1 cellular context compared by ENCODE assay signal in genomic region chr16:234468-235305, GRCh38.
TF ChIP-seq lines count a peak whose summit lies in the region.

A gene with protein sequence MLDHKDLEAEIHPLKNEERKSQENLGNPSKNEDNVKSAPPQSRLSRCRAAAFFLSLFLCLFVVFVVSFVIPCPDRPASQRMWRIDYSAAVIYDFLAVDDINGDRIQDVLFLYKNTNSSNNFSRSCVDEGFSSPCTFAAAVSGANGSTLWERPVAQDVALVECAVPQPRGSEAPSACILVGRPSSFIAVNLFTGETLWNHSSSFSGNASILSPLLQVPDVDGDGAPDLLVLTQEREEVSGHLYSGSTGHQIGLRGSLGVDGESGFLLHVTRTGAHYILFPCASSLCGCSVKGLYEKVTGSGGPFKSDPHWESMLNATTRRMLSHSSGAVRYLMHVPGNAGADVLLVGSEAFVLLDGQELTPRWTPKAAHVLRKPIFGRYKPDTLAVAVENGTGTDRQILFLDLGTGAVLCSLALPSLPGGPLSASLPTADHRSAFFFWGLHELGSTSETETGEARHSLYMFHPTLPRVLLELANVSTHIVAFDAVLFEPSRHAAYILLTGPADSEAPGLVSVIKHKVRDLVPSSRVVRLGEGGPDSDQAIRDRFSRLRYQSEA (plus strand): TSS chr16:234821. CDS start chr16:254414, 19,593 bp downstream.

TF ChIP-seq in WTC11, 78 proteins besides CTCF, POLR2A, EP300 and RAD21 (continued from another document):
- TF ChIP-seq, protein P1, sequence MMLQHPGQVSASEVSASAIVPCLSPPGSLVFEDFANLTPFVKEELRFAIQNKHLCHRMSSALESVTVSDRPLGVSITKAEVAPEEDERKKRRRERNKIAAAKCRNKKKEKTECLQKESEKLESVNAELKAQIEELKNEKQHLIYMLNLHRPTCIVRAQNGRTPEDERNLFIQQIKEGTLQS (CRISPR knock-in tag; conservative IDR thresholded peaks at IDR 0.05), result no peak
- TF ChIP-seq CREM (CRISPR knock-in tag; IDR thresholded peaks at IDR 0.05) (peak; percentile 86; the same call in 1 of the 2 replicates), TP53 (CRISPR knock-in tag; IDR thresholded peaks at IDR 0.05) (peak; percentile 16; the same call in 1 of the 2 replicates), FOXP1 (CRISPR knock-in tag; IDR thresholded peaks at IDR 0.05; ENCODE audit: borderline replicate concordance) (peak; percentile 54; the same call in 1 of the 2 replicates), USF1 (CRISPR knock-in tag; IDR thresholded peaks at IDR 0.05) (peak; percentile 11; the same call in 1 of the 2 replicates), FOXK1 (CRISPR knock-in tag; IDR thresholded peaks at IDR 0.05) (0 out of 2 replicates have a peak, but pooled peaks have one; percentile 46), HMGXB4 (CRISPR knock-in tag; IDR thresholded peaks at IDR 0.05) (peak; percentile 54), GRHL2 (CRISPR knock-in tag; IDR thresholded peaks at IDR 0.05; ENCODE audit: insufficient replicate concordance, severe bottlenecking) (no peak), NFE2L1 (CRISPR knock-in tag; IDR thresholded peaks at IDR 0.05) (peak; percentile 49; the same call in 1 of the 2 replicates), JUN (CRISPR knock-in tag; IDR thresholded peaks at IDR 0.05) (0 out of 2 replicates have a peak, but pooled peaks have one; percentile 51), ZNF423 (CRISPR knock-in tag; IDR thresholded peaks at IDR 0.05) (peak; percentile 48; the same call in 1 of the 2 replicates), GABPB1 (CRISPR knock-in tag; IDR thresholded peaks at IDR 0.05) (peak; percentile 51; the same call in 1 of the 2 replicates), ZNF263 (CRISPR knock-in tag; IDR thresholded peaks at IDR 0.05; ENCODE audit: low read depth) (peak; percentile 89), RORB (CRISPR knock-in tag; IDR thresholded peaks at IDR 0.05) (no peak), SP1 (CRISPR knock-in tag; conservative IDR thresholded peaks at IDR 0.05) (peak; percentile 99)
- TF ChIP-seq, protein P2, sequence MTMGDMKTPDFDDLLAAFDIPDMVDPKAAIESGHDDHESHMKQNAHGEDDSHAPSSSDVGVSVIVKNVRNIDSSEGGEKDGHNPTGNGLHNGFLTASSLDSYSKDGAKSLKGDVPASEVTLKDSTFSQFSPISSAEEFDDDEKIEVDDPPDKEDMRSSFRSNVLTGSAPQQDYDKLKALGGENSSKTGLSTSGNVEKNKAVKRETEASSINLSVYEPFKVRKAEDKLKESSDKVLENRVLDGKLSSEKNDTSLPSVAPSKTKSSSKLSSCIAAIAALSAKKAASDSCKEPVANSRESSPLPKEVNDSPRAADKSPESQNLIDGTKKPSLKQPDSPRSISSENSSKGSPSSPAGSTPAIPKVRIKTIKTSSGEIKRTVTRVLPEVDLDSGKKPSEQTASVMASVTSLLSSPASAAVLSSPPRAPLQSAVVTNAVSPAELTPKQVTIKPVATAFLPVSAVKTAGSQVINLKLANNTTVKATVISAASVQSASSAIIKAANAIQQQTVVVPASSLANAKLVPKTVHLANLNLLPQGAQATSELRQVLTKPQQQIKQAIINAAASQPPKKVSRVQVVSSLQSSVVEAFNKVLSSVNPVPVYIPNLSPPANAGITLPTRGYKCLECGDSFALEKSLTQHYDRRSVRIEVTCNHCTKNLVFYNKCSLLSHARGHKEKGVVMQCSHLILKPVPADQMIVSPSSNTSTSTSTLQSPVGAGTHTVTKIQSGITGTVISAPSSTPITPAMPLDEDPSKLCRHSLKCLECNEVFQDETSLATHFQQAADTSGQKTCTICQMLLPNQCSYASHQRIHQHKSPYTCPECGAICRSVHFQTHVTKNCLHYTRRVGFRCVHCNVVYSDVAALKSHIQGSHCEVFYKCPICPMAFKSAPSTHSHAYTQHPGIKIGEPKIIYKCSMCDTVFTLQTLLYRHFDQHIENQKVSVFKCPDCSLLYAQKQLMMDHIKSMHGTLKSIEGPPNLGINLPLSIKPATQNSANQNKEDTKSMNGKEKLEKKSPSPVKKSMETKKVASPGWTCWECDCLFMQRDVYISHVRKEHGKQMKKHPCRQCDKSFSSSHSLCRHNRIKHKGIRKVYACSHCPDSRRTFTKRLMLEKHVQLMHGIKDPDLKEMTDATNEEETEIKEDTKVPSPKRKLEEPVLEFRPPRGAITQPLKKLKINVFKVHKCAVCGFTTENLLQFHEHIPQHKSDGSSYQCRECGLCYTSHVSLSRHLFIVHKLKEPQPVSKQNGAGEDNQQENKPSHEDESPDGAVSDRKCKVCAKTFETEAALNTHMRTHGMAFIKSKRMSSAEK (CRISPR knock-in tag; IDR thresholded peaks at IDR 0.05; ENCODE audit: borderline replicate concordance), result no peak
- TF ChIP-seq, protein P3, sequence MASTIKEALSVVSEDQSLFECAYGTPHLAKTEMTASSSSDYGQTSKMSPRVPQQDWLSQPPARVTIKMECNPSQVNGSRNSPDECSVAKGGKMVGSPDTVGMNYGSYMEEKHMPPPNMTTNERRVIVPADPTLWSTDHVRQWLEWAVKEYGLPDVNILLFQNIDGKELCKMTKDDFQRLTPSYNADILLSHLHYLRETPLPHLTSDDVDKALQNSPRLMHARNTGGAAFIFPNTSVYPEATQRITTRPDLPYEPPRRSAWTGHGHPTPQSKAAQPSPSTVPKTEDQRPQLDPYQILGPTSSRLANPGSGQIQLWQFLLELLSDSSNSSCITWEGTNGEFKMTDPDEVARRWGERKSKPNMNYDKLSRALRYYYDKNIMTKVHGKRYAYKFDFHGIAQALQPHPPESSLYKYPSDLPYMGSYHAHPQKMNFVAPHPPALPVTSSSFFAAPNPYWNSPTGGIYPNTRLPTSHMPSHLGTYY (CRISPR knock-in tag; IDR thresholded peaks at IDR 0.05), result no peak
